8 cellular contexts compared by ENCODE assay signal in genomic region chr17:48908853-48909394, GRCh38. TPM values are rescaled to one million over a fixed set of nuclear protein-coding genes. Genes with fewer than 3 reads are reported as not detected.
DNase-seq lines count a peak whose midpoint lies in the region; ATAC-seq and TF ChIP-seq lines count a peak whose summit lies in the region.

No MANE protein-coding gene starts in this region.

- TF ChIP-seq POLR2A in NB4 (IDR thresholded peaks at IDR 0.05; ENCODE audit: extremely low read depth, insufficient read length) (no peak), adrenal gland (IDR thresholded peaks at IDR 0.05) (no peak), prostate gland (IDR thresholded peaks at IDR 0.05) (no peak)

- H3K9me3 ChIP-seq in HEK293 (ENCODE audit: control insufficient read depth, insufficient read depth, low read depth, low read length) (no peaks in the 10 kb centered on the region), adrenal gland (replicated peaks in 1 of 3) (no peaks in the 10 kb centered on the region), prostate gland (no peaks in the 10 kb centered on the region)

- no peaks in the 10 kb centered on the region for H3K27me3 ChIP-seq in adrenal gland
- H3K27me3 ChIP-seq in prostate gland (replicated peaks; ENCODE audit: insufficient read depth), result no peaks in the 10 kb centered on the region

- peak overlapping the region; percentile 93 for H3K4me3 ChIP-seq in HEK293 (ENCODE audit: low read depth, low read length)
- peak overlapping the region; percentile 91 for H3K4me3 ChIP-seq in NB4 (ENCODE audit: low read depth, low read length)
- peak overlapping the region in 2 of 4 donors; percentile 67 to 83 for H3K4me3 ChIP-seq in adrenal gland
- H3K4me3 ChIP-seq in prostate gland, result peak overlapping the region; percentile 80 to 97
- H3K4me3 ChIP-seq in urinary bladder (ENCODE audit: low read depth, low read length), result peak overlapping the region; percentile 100

- intact Hi-C loops in adrenal gland (cut with DNase I), result no loop called here
- intact Hi-C loops in left cardiac atrium (cut with DNase I), result no loop called here
- intact Hi-C loops in prostate gland (cut with DNase I), result no loop called here

- peak; percentile 66 to 75 for ATAC-seq in left cardiac atrium

- DNase-seq in EL (peak; percentile 94), NB4 (ENCODE audit: low read depth) (peak; percentile 96), T follicular helper cell (ENCODE audit: low read depth) (peak; percentile 70), adrenal gland (peak; percentile 75 to 91 (median 82)), left cardiac atrium (peak; percentile 90), prostate gland (ENCODE audit: low spot score) (peak; percentile 65)

- H3K36me3 ChIP-seq in HEK293 (ENCODE audit: control insufficient read depth in 2 of 2, insufficient read depth in 1 of 2, low read length in 2 of 2) (peaks cover 35 to 41% of the 10 kb centered on the region in 2 experiments), adrenal gland (replicated peaks in 1 of 2) (peaks cover 0 to 20% of the 10 kb centered on the region in 2 donors), prostate gland (no peaks in the 10 kb centered on the region), urinary bladder (ENCODE audit: insufficient read depth) (peaks cover 3% of the 10 kb centered on the region)

- 1 to 3% (median 2%) methylated on average over 8 to 36 of the region's 36 CpGs for WGBS in adrenal gland, 4 donors
- WGBS in prostate gland, result 1% methylated on average over 33 of the region's 36 CpGs
- WGBS in urinary bladder, result 1% methylated on average over 36 of the region's 36 CpGs

- H3K4me1 ChIP-seq in HEK293 (ENCODE audit: control insufficient read depth, insufficient read depth, low read length) (peaks cover 16% of the 10 kb centered on the region), adrenal gland (replicated peaks in 1 of 2) (peaks cover 18 to 29% of the 10 kb centered on the region in 2 donors), prostate gland (replicated peaks) (peaks cover 18% of the 10 kb centered on the region), urinary bladder (ENCODE audit: insufficient read depth) (peaks cover 3% of the 10 kb centered on the region)

- POLR2A ChIA-PET in HEK293 (lab: Yijun Ruan, JAX), result interaction anchor here (0.6 to 7.5 kb wide), 11 partner anchors 10 to 892 kb away, joined by 3 to 106 read pairs (median 5); partner anchors contain the start of genes ATP5MC1 and IGF2BP1

- TF ChIP-seq CTCF in HEK293 (tag by site-specific recombination; IDR thresholded peaks at IDR 0.05), result no peak
- no peak for TF ChIP-seq CTCF in NB4 (IDR thresholded peaks at IDR 0.05; ENCODE audit: low read depth, low read length)
- TF ChIP-seq CTCF in adrenal gland (IDR thresholded peaks at IDR 0.05), result no peak
- no peak for TF ChIP-seq CTCF in prostate gland (IDR thresholded peaks at IDR 0.05)

- peak overlapping the region; percentile 95 for H3K27ac ChIP-seq in HEK293 (ENCODE audit: extremely low read depth, low read depth, low read length)
- H3K27ac ChIP-seq in adrenal gland, result peak overlapping the region; percentile 56 to 97 (median 88)
- H3K27ac ChIP-seq in prostate gland, result peak overlapping the region; percentile 86 to 93
- H3K27ac ChIP-seq in urinary bladder (ENCODE audit: low read depth), result peak overlapping the region; percentile 95

- CTCF ChIA-PET in HEK293 (lab: Yijun Ruan, JAX), result interaction anchor here (0.6 to 1.3 kb wide), 6 partner anchors 22 to 648 kb away, joined by 3 read pairs; no protein-coding TSS in a partner anchor

TF ChIP-seq in HEK293, 187 proteins besides CTCF, POLR2A, EP300 and RAD21 (continues in another document):
- no peak for TF ChIP-seq IKZF3 (tag by site-specific recombination; IDR thresholded peaks at IDR 0.05)
- peak; percentile 46 for TF ChIP-seq ZNF335 (tag by site-specific recombination; conservative IDR thresholded peaks at IDR 0.05)
- peak; percentile 89 for TF ChIP-seq SP2 (tag by site-specific recombination; IDR thresholded peaks at IDR 0.05)
- TF ChIP-seq ZNF26 (tag by site-specific recombination; IDR thresholded peaks at IDR 0.05), result no peak
- TF ChIP-seq ZNF354C (tag by site-specific recombination; IDR thresholded peaks at IDR 0.05; ENCODE audit: borderline replicate concordance, low read depth), result no peak
- peak; percentile 53; the same call in 1 of the 2 replicates for TF ChIP-seq KLF8 (tag by site-specific recombination; IDR thresholded peaks at IDR 0.05)
- TF ChIP-seq GLIS1 (tag by site-specific recombination; IDR thresholded peaks at IDR 0.05), result peak; percentile 77
- TF ChIP-seq ZBTB49 (tag by site-specific recombination; IDR thresholded peaks at IDR 0.05; ENCODE audit: low read depth), result no peak
- no peak for TF ChIP-seq ZNF560 (tag by site-specific recombination; IDR thresholded peaks at IDR 0.05; ENCODE audit: borderline replicate concordance)
- peak; percentile 71; the same call in 1 of the 2 replicates for TF ChIP-seq ZNF76 (tag by site-specific recombination; IDR thresholded peaks at IDR 0.05; ENCODE audit: borderline replicate concordance, low read depth)
- TF ChIP-seq ZBTB8A (tag by site-specific recombination; IDR thresholded peaks at IDR 0.05), result 0 out of 2 replicates have a peak, but pooled peaks have one; percentile 9
- peak; percentile 51; the same call in 1 of the 2 replicates for TF ChIP-seq HIC1 (tag by site-specific recombination; IDR thresholded peaks at IDR 0.05)
- TF ChIP-seq ZXDB (tag by site-specific recombination; IDR thresholded peaks at IDR 0.05), result peak; percentile 22; the same call in 1 of the 2 replicates
- TF ChIP-seq BCL11B (tag by site-specific recombination; IDR thresholded peaks at IDR 0.05; ENCODE audit: low read depth), result no peak
- TF ChIP-seq REPIN1 (tag by site-specific recombination; IDR thresholded peaks at IDR 0.05; ENCODE audit: low read depth), result no peak

RNA-seq across cellular contexts. Expression of gene UBE2Z, which starts 0.7 kb away (rescaled TPM):
- 10 to 100 TPM; 60.1 to 92.2 (median 78.1) TPM for total RNA-seq in adrenal gland
- polyA plus RNA-seq in adrenal gland, result 10 to 100 TPM; 30.8 to 81.1 (median 32.2) TPM
- 10 to 100 TPM; 42.7 to 51.7 TPM for total RNA-seq in left cardiac atrium
- total RNA-seq in prostate gland, result 10 to 100 TPM; 69.9 to 91.5 TPM
- 42.0 TPM for total RNA-seq in urinary bladder
- polyA plus RNA-seq in urinary bladder, result 56.3 TPM

RNA-seq across cellular contexts. Expression of gene ATP5MC1, which starts 16.3 kb away (rescaled TPM):
- total RNA-seq in adrenal gland (100 to 1,000 TPM in 4 of 8 donors, 10 to 100 TPM in 4; 63.4 to 200 (median 106) TPM), left cardiac atrium (100 to 1,000 TPM; 356 to 396 TPM), prostate gland (100 to 1,000 TPM in 1 of 2 donors, 10 to 100 TPM in 1; 65.0 to 165 TPM), urinary bladder (37.1 TPM)
- polyA plus RNA-seq in adrenal gland (100 to 1,000 TPM; 110 to 433 (median 292) TPM), urinary bladder (233 TPM)

RNA-seq across cellular contexts. Expression of gene SNF8, which starts 35.7 kb away (rescaled TPM):
- total RNA-seq in adrenal gland (100 to 1,000 TPM in 4 of 8 donors, 10 to 100 TPM in 4; 52.0 to 133 (median 102) TPM), left cardiac atrium (100 to 1,000 TPM in 1 of 2 donors, 10 to 100 TPM in 1; 94.7 to 109 TPM), prostate gland (100 to 1,000 TPM in 1 of 2 donors, 10 to 100 TPM in 1; 71.2 to 111 TPM), urinary bladder (31.7 TPM)
- polyA plus RNA-seq in adrenal gland (100 to 1,000 TPM in 2 of 3 donors, 10 to 100 TPM in 1; 98.8 to 160 (median 142) TPM), urinary bladder (126 TPM)

RNA-seq across cellular contexts. Expression of gene GIP, which starts 59.5 kb away (rescaled TPM):
- total RNA-seq in adrenal gland (under 1 TPM in 1 of 8 donors, not detected in 7; 0.35 TPM), left cardiac atrium (not detected), prostate gland (not detected), urinary bladder (not detected)
- polyA plus RNA-seq in adrenal gland (under 1 TPM in 1 of 3 donors, not detected in 2; 0.97 TPM), urinary bladder (not detected)
